Comparison of ENCODE assay signal across 9 cellular contexts in genomic region chr11:62850911-62851806, GRCh38. TPM values are rescaled to one million over a fixed set of nuclear protein-coding genes. Genes with fewer than 3 reads are reported as not detected.
A peak's percentile ranks its signal among the peaks of the same experiment; 100 is the strongest.
DNase-seq lines count a peak whose midpoint lies in the region; ATAC-seq and TF ChIP-seq lines count a peak whose summit lies in the region.
"Had no signal": no experiment of that assay in that cellular context is flagged by ENCODE, and none has a peak within 500 bp of the region (broad histone marks: within the 10 kb centered on the region; RNA-seq: fewer than 3 reads in every experiment).

No MANE protein-coding gene starts in this region.

- H3K79me2 ChIP-seq in ACC112 (ENCODE audit: control insufficient read depth, insufficient read depth, low read length, unreplicated experiment) (peaks cover 38% of the 10 kb centered on the region), OCI-LY1 (ENCODE audit: insufficient read depth, low read length) (peaks cover 20% of the 10 kb centered on the region)

- H4K20me1 ChIP-seq in OCI-LY1 (ENCODE audit: insufficient read depth, low read length) = no peaks in the 10 kb centered on the region

- H3K9ac ChIP-seq in OCI-LY1 (ENCODE audit: low read length) = no peak overlapping the region; the same call in 1 of the 2 replicates

- peaks cover 52% of the 10 kb centered on the region for H3F3A ChIP-seq in OCI-LY1 (ENCODE audit: insufficient read depth, low read length)

- H3K27ac ChIP-seq in ACC112 (ENCODE audit: low read depth, low read length) (0 out of 2 replicates have a peak overlapping the region, but pooled peaks have one; percentile 8), OCI-LY1 (ENCODE audit: low read depth, low read length, poor library complexity, severe bottlenecking) (peak overlapping the region; percentile 29)
- H3K27ac ChIP-seq: heart right ventricle had no signal

- ATAC-seq in HG02981 (IDR thresholded peaks at IDR 0.05; ENCODE audit: unreplicated experiment) (no peak), GM18909 (IDR thresholded peaks at IDR 0.05; ENCODE audit: poor library complexity, unreplicated experiment) (no peak)
- ATAC-seq: heart right ventricle had no signal

- H3K9me2 ChIP-seq in OCI-LY1 (ENCODE audit: low read depth, low read length) = no peaks in the 10 kb centered on the region

- H3K36me3 ChIP-seq in ACC112 (ENCODE audit: insufficient read depth, low read length) = peaks cover 37% of the 10 kb centered on the region
- H3K36me3 ChIP-seq in OCI-LY1 (ENCODE audit: insufficient read depth, low read length) = peaks cover 45% of the 10 kb centered on the region

- no peaks in the 10 kb centered on the region for H3K9me3 Mint-ChIP-seq in chondrocyte (ENCODE audit: low read depth)

- no peak for TF ChIP-seq CTCF in OCI-LY1 (IDR thresholded peaks at IDR 0.05; ENCODE audit: low read length)
- no peak for TF ChIP-seq CTCF in chondrocyte (IDR thresholded peaks at IDR 0.05)

- H2AFZ ChIP-seq in ACC112 (ENCODE audit: low read length, unreplicated experiment) = no peak overlapping the region
- H2AFZ ChIP-seq in OCI-LY1 (ENCODE audit: low read length) = no peak overlapping the region

- DNase-seq in ELR (ENCODE audit: low read depth) = peak; percentile 73
- DNase-seq in chondrocyte (ENCODE audit: low spot score) = no peak
- DNase-seq in NCI-H526 (lab: John Stamatoyannopoulos, UW) = no peak
- no peak for DNase-seq in NCI-H2196 treated with DMSO at 0.1 percent for 48 hours (lab: John Stamatoyannopoulos, UW; ENCODE audit: unreplicated experiment)
- DNase-seq: heart right ventricle had no signal

- H3K27me3 ChIP-seq in ACC112 (ENCODE audit: insufficient read depth, low read length) (no peaks in the 10 kb centered on the region), OCI-LY1 (ENCODE audit: insufficient read depth, low read length) (no peaks in the 10 kb centered on the region)
- H3K27me3 ChIP-seq: heart right ventricle had no signal

- H3K4me2 ChIP-seq in OCI-LY1 (ENCODE audit: low read length) = peak overlapping the region; percentile 3; the same call in 1 of the 2 replicates

- H3K4me3 Mint-ChIP-seq in chondrocyte (ENCODE audit: unreplicated experiment) = no peak overlapping the region

- no peaks in the 10 kb centered on the region for H3K27me3 Mint-ChIP-seq in chondrocyte (ENCODE audit: low read depth)

- H3K9me3 ChIP-seq in OCI-LY1 (ENCODE audit: low read length) = no peaks in the 10 kb centered on the region
- H3K9me3 ChIP-seq: heart right ventricle had no signal

- H3K36me3 Mint-ChIP-seq in chondrocyte (ENCODE audit: low read depth) = peaks cover 31% of the 10 kb centered on the region

- H3K4me1 ChIP-seq in ACC112 (ENCODE audit: control insufficient read depth, insufficient read depth, low read length, unreplicated experiment) = peaks cover 21% of the 10 kb centered on the region
- H3K4me1 ChIP-seq in OCI-LY1 (ENCODE audit: insufficient read depth, low read length, severe bottlenecking) = peaks cover 22% of the 10 kb centered on the region

- H3K4me3 ChIP-seq in ACC112 (ENCODE audit: low read depth, low read length) = no peak overlapping the region
- no peak overlapping the region for H3K4me3 ChIP-seq in OCI-LY1 (ENCODE audit: low read depth, low read length, poor library complexity, severe bottlenecking)
- H3K4me3 ChIP-seq: heart right ventricle had no signal

- peaks cover 35% of the 10 kb centered on the region for H3K4me1 Mint-ChIP-seq in chondrocyte (ENCODE audit: low read depth)

- H3K27ac Mint-ChIP-seq in chondrocyte (ENCODE audit: unreplicated experiment) = peak overlapping the region; percentile 22

RNA-seq across cellular contexts. Expression of gene WDR74, which starts 11.8 kb away (rescaled TPM):
- total RNA-seq in chondrocyte = 26.4 to 27.9 TPM (median 27.3 TPM) in 3 replicates

RNA-seq across cellular contexts. Expression of gene TEX54, which starts 18.5 kb away (rescaled TPM):
- total RNA-seq in chondrocyte = 0.65 TPM in 1 of 3 replicates, not detected in the others
- total RNA-seq: heart right ventricle had no signal

RNA-seq across cellular contexts. Expression of gene STX5, which starts 19.3 kb away (rescaled TPM):
- total RNA-seq in chondrocyte = 44.0 to 52.2 TPM (median 45.5 TPM) in 3 replicates

RNA-seq across cellular contexts. Expression of gene SLC3A2, which starts 29.5 kb away (rescaled TPM):
- total RNA-seq in chondrocyte = 125 to 380 TPM (median 374 TPM) in 3 replicates

RNA-seq across cellular contexts. Expression of gene NXF1, which starts 45.9 kb away (rescaled TPM):
- 51.3 to 69.5 TPM (median 52.4 TPM) in 3 replicates for total RNA-seq in chondrocyte
